ENCODE assay signal across 31 cellular contexts in the genomic region with DNA sequence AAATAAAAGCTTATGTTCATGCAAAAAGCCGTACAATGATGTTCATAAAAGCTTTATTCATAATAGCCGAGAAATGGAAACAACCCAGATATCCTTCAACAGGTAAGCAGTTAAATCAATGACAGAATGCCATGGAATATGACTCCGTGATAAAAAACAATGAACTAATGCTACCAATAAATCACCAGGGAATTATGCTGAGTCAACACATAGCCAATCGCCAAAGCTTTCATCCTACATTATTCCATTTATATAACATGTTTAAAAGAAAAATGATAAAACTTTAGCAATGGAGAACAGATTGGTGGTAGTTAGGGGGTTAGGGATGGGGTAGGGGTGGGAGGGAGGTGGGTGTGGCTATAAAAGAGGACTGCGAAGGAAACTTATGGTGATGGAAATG.
"Had no signal": no experiment of that assay in that cellular context is flagged by ENCODE, and none has a peak within 500 bp of the region (broad histone marks: within the 10 kb centered on the region; RNA-seq: fewer than 3 reads in every experiment).

No MANE protein-coding gene starts in this region.

- H3K9ac ChIP-seq: neural progenitor cell, parathyroid adenoma had no signal

- H3K4me3 ChIP-seq: neural progenitor cell, ovary, psoas muscle, skin epidermis, smooth muscle cell, spleen, suprapubic skin, testis, tibial artery, transverse colon, upper lobe of right lung, uterus had no signal

- H3K4me1 ChIP-seq: parathyroid adenoma, suprapubic skin, testis, upper lobe of right lung, uterus had no signal

- H3K36me3 Mint-ChIP-seq: naive thymus-derived CD8-positive, alpha-beta T cell; natural killer cell treated with Interleukin-12 subunit alpha and Interleukin-12 subunit beta and Interleukin-15 and Interleukin-18, amount 100 ng/mL, for 72 hours; neural progenitor cell; stimulated activated memory B cell treated with anti-CD40 and anti-IgM and Interleukin-4, amounts not matched to agents 10 μg/mL and 1 μg/mL and 100 μg/mL, for 72 hours; type B pancreatic cell had no signal

- H3K9me3 ChIP-seq: ovary, psoas muscle, spleen, suprapubic skin, testis, tibial artery, transverse colon, upper lobe of right lung, uterus had no signal

- H2AFZ ChIP-seq: neural progenitor cell, parathyroid adenoma had no signal

- H3K27me3 Mint-ChIP-seq: naive thymus-derived CD8-positive, alpha-beta T cell; progenitor cell of endocrine pancreas; stimulated activated memory B cell treated with anti-CD40 and anti-IgM and Interleukin-4, amounts not matched to agents 10 μg/mL and 1 μg/mL and 100 μg/mL, for 72 hours; type B pancreatic cell had no signal

- DNase-seq: naive thymus-derived CD8-positive, alpha-beta T cell; occipital lobe; ovary; posterior cingulate gyrus; psoas muscle; right cardiac atrium; spleen; stimulated activated CD4-positive, alpha-beta T cell treated with anti-CD3 and anti-CD28 coated beads, Interleukin-12 subunit alpha, Interleukin-12 subunit beta, amount 100 ng/mL, for 4 hours; stimulated activated CD4-positive, alpha-beta T cell treated with anti-CD3 and anti-CD28 coated beads, Interleukin-1b, Interleukin-23, amount 100 ng/mL, for 48 hours; stimulated activated CD4-positive, alpha-beta T cell treated with anti-CD3 and anti-CD28 coated beads, Interleukin-4, amount 100 ng/mL, for 1 hour; stimulated activated CD4-positive, alpha-beta T cell treated with anti-CD3 and anti-CD28 coated beads, Interleukin-4, amount 100 ng/mL, for 4 hours; stimulated activated CD8-positive, alpha-beta memory T cell treated with anti-CD3 and anti-CD28 coated beads, Interleukin-4, amount 100 ng/mL, for 48 hours; stimulated activated naive CD4-positive, alpha-beta T cell; stimulated activated naive CD8-positive, alpha-beta T cell treated with anti-CD3 and anti-CD28 coated beads, Interleukin-15, amount 100 ng/mL, for 72 hours; stimulated activated naive CD8-positive, alpha-beta T cell treated with anti-CD3 and anti-CD28 coated beads, Interleukin-15, Interleukin-2, amounts not matched to agents 100 U/mL and 50 U/mL, for 24 hours; substantia nigra; testis; tibial artery; transverse colon; upper lobe of right lung; uterus had no signal

- H3K36me3 ChIP-seq: neural progenitor cell, ovary, spleen, suprapubic skin, tibial artery, transverse colon, upper lobe of right lung, uterus had no signal

- H3K9me3 Mint-ChIP-seq: naive thymus-derived CD8-positive, alpha-beta T cell; natural killer cell treated with Interleukin-12 subunit alpha and Interleukin-12 subunit beta and Interleukin-15 and Interleukin-18, amount 100 ng/mL, for 72 hours; neural progenitor cell; stimulated activated memory B cell treated with anti-CD40 and anti-IgM and Interleukin-4, amounts not matched to agents 10 μg/mL and 1 μg/mL and 100 μg/mL, for 72 hours; stimulated activated naive CD8-positive, alpha-beta T cell treated with anti-CD3 and anti-CD28 coated beads, Interleukin-15, amount 100 ng/mL, for 72 hours; type B pancreatic cell had no signal

- H3K4me2 ChIP-seq: neural progenitor cell, smooth muscle cell had no signal

- H3K4me3 Mint-ChIP-seq: naive thymus-derived CD8-positive, alpha-beta T cell; natural killer cell treated with Interleukin-12 subunit alpha and Interleukin-12 subunit beta and Interleukin-15 and Interleukin-18, amount 100 ng/mL, for 72 hours; neural progenitor cell; stimulated activated memory B cell treated with anti-CD40 and anti-IgM and Interleukin-4, amounts not matched to agents 10 μg/mL and 1 μg/mL and 100 μg/mL, for 72 hours; stimulated activated naive CD8-positive, alpha-beta T cell treated with anti-CD3 and anti-CD28 coated beads, Interleukin-15, amount 100 ng/mL, for 72 hours; type B pancreatic cell had no signal

- ATAC-seq: naive thymus-derived CD8-positive, alpha-beta T cell; natural killer cell treated with Interleukin-12 subunit alpha and Interleukin-12 subunit beta and Interleukin-15 and Interleukin-18, amount 100 ng/mL, for 72 hours; psoas muscle; right cardiac atrium; sciatic nerve; stimulated activated memory B cell treated with anti-CD40 and anti-IgM and Interleukin-4, amounts not matched to agents 10 μg/mL and 1 μg/mL and 100 μg/mL, for 72 hours; stimulated activated naive CD8-positive, alpha-beta T cell treated with anti-CD3 and anti-CD28 coated beads, Interleukin-15, amount 100 ng/mL, for 72 hours; stimulated activated naive CD8-positive, alpha-beta T cell treated with anti-CD3 and anti-CD28 coated beads, Interleukin-15, Interleukin-2, amounts not matched to agents 100 U/mL and 50 U/mL, for 24 hours; upper lobe of right lung had no signal

- H3K79me2 ChIP-seq: parathyroid adenoma had no signal

- H3K27me3 ChIP-seq: ovary, spleen, suprapubic skin, testis, tibial artery, transverse colon, upper lobe of right lung, uterus had no signal

- H3K27ac ChIP-seq: neural progenitor cell, ovary, parathyroid adenoma, psoas muscle, skin epidermis, spleen, suprapubic skin, testis, tibial artery, transverse colon, upper lobe of right lung, uterus had no signal

- H3K27ac Mint-ChIP-seq: naive thymus-derived CD8-positive, alpha-beta T cell; natural killer cell treated with Interleukin-12 subunit alpha and Interleukin-12 subunit beta and Interleukin-15 and Interleukin-18, amount 100 ng/mL, for 72 hours; neural progenitor cell; progenitor cell of endocrine pancreas; stimulated activated memory B cell treated with anti-CD40 and anti-IgM and Interleukin-4, amounts not matched to agents 10 μg/mL and 1 μg/mL and 100 μg/mL, for 72 hours; stimulated activated naive CD8-positive, alpha-beta T cell treated with anti-CD3 and anti-CD28 coated beads, Interleukin-15, amount 100 ng/mL, for 72 hours; type B pancreatic cell had no signal

- H3K4me1 Mint-ChIP-seq: naive thymus-derived CD8-positive, alpha-beta T cell; stimulated activated memory B cell treated with anti-CD40 and anti-IgM and Interleukin-4, amounts not matched to agents 10 μg/mL and 1 μg/mL and 100 μg/mL, for 72 hours; stimulated activated naive CD8-positive, alpha-beta T cell treated with anti-CD3 and anti-CD28 coated beads, Interleukin-15, amount 100 ng/mL, for 72 hours had no signal
